1 cellular context compared by ENCODE assay signal in the genomic region with DNA sequence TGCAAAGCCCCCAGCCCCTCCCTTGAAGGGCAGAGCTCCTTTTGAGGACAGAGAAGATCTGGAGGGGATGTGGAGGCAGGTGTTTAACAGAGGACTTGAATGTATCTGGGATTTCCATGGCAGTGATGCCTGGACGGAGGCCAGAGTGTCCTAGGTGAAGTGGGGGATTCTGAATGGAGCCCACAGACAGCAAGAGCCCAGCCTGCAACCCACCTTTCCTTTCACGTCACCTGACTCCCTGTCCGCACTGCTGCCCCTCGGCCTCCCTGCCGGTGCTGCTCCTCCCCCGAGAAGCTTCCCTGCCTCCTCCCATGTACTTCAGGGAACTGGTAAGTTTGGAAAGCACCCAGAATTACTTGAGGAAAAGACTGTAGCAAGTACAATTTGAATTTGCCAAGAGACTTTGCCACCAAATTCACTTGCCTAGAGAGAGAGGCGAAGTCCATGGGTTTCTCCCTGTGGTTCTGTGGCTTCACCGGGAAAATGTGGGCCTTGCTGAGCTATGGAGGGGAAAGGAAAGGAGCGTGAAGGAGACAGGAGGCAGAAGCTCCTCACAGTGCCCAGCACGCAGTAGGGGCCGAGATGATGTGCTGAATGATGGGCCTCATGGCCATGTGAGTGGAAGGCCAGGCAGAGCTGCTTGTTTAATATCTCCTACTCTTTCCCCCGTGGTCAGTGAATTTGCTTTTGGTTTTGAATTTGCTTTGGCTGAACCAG.
TF ChIP-seq lines count a peak whose summit lies in the region.

No MANE protein-coding gene starts in this region.

TF ChIP-seq in H1, 55 proteins besides CTCF, POLR2A, EP300 and RAD21:
- TF ChIP-seq USF2 (IDR thresholded peaks at IDR 0.05; ENCODE audit: low read length) (0 out of 2 replicates have a peak, but pooled peaks have one; percentile 17), TEAD4 (IDR thresholded peaks at IDR 0.05; ENCODE audit: low read depth, low read length) (no peak)
